In the genomic region with DNA sequence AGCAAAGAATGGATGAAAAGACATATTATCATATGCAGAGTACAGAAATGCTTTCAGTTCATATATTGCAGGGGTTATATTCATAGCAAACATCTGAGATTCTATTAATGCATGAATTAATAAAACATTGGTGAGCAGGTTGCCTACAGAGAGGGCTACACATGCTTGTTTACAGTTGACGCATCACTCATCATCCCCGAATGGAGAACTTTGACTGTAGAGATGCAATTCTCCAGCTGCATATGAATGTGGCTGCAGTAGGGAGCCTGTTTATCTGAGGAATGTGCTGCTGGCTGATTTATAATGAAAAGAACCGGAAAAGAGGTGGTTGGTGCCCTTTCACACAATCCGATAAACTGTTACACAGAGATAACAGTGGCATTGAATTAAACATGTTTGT, we compare ENCODE assay signal across 17 cellular contexts.
"Had no signal": no experiment of that assay in that cellular context is flagged by ENCODE, and none has a peak within 500 bp of the region (broad histone marks: within the 10 kb centered on the region; RNA-seq: fewer than 3 reads in every experiment).

No MANE protein-coding gene starts in this region.

- H3K4me1 ChIP-seq: foreskin keratinocyte, heart left ventricle had no signal

- H3K9me3 ChIP-seq: heart left ventricle, neutrophil had no signal

- H3K27ac ChIP-seq: foreskin keratinocyte, heart left ventricle, neutrophil, VCaP had no signal

- H3K27me3 ChIP-seq: foreskin keratinocyte, neutrophil had no signal

- H3K4me2 ChIP-seq: smooth muscle cell had no signal

- H3K4me3 ChIP-seq: heart left ventricle, smooth muscle cell had no signal

- ATAC-seq: activated CD4-positive, alpha-beta T cell treated with anti-CD3 and anti-CD28 coated beads for 36 hours; activated T-cell treated with anti-CD3 and anti-CD28 coated beads, Interleukin-2, amount 50 U/mL, for 72 hours; foreskin keratinocyte; heart left ventricle; left ventricle myocardium superior; right cardiac atrium; stimulated activated effector memory CD8-positive, alpha-beta T cell treated with anti-CD3 and anti-CD28 coated beads, Interleukin-12 subunit alpha, Interleukin-12 subunit beta, amount 100 ng/mL, for 72 hours had no signal

- DNase-seq: activated CD4-positive, alpha-beta memory T cell treated with anti-CD3 and anti-CD28 coated beads, Interleukin-2, amount 10 ng/mL, durations not matched to agents 7 days and 5 days; activated CD4-positive, alpha-beta T cell treated with anti-CD3 and anti-CD28 coated beads for 36 hours; activated CD8-positive, alpha-beta memory T cell treated with anti-CD3 and anti-CD28 coated beads, Interleukin-2, amount 50 U/mL, for 4 hours; activated gamma-delta T cell treated with Interleukin-2 at 50 U/mL for 16 hours; activated naive CD8-positive, alpha-beta T cell treated with anti-CD3 and anti-CD28 coated beads for 36 hours; activated T-cell treated with anti-CD3 and anti-CD28 coated beads, Interleukin-2, amount 50 U/mL, for 72 hours; anterior cingulate cortex; foreskin keratinocyte; heart left ventricle; left ventricle myocardium superior; right cardiac atrium; SW 1271; trophoblast cell had no signal

- H3K36me3 ChIP-seq: heart left ventricle, neutrophil had no signal
